In genomic region chr12:112096667-112097066, GRCh38 we compare ENCODE assay signal across 9 cellular contexts. TPM values are rescaled to one million over a fixed set of nuclear protein-coding genes. Genes with fewer than 3 reads are reported as not detected.
DNase-seq lines count a peak whose midpoint lies in the region; ATAC-seq and TF ChIP-seq lines count a peak whose summit lies in the region.
"Had no signal": no experiment of that assay in that cellular context is flagged by ENCODE, and none has a peak within 500 bp of the region (broad histone marks: within the 10 kb centered on the region; RNA-seq: fewer than 3 reads in every experiment).

No MANE protein-coding gene starts in this region.

- POLR2A ChIA-PET in naive thymus-derived CD8-positive, alpha-beta T cell (lab: Charles Lee): no interaction called here

- DNase-seq in GM06990 (ENCODE audit: extremely low read depth, insufficient read length): no peak
- peak; percentile 87 for DNase-seq in HS-5 (ENCODE audit: low read depth)
- peak; percentile 40 for DNase-seq in adipocyte (ENCODE audit: low read depth)
- DNase-seq in naive thymus-derived CD8-positive, alpha-beta T cell: no peak
- DNase-seq in COLO668 (lab: John Stamatoyannopoulos, UW; ENCODE audit: unreplicated experiment): no peak
- no peak for DNase-seq in DMS 273 (lab: John Stamatoyannopoulos, UW; ENCODE audit: unreplicated experiment)
- no peak for DNase-seq in NCI-H1436 (lab: John Stamatoyannopoulos, UW)
- DNase-seq: right cardiac atrium had no signal

- no peak for TF ChIP-seq CTCF in GM06990 (IDR thresholded peaks at IDR 0.05; ENCODE audit: insufficient read depth, low read length, poor library complexity, severe bottlenecking)

- no peak overlapping the region for H3K9ac ChIP-seq in adipocyte (ENCODE audit: low read length)

- no peaks in the 10 kb centered on the region for H3K27me3 Mint-ChIP-seq in naive thymus-derived CD8-positive, alpha-beta T cell

- H3K9me3 ChIP-seq in adipocyte (ENCODE audit: control insufficient read depth, low read length): no peaks in the 10 kb centered on the region

- H3K4me1 Mint-ChIP-seq in naive thymus-derived CD8-positive, alpha-beta T cell: peaks cover 14 to 40% (median 33%) of the 10 kb centered on the region in 4 donors

- peaks cover 6 to 81% (median 19%) of the 10 kb centered on the region in 3 donors for H3K36me3 Mint-ChIP-seq in naive thymus-derived CD8-positive, alpha-beta T cell

- ATAC-seq in naive thymus-derived CD8-positive, alpha-beta T cell: no peak
- ATAC-seq in HG02678 (IDR thresholded peaks at IDR 0.05; ENCODE audit: unreplicated experiment): no peak

- H3K4me3 Mint-ChIP-seq in naive thymus-derived CD8-positive, alpha-beta T cell: peak overlapping the region in 1 of 10 donors; percentile 6

- H3K27ac Mint-ChIP-seq in naive thymus-derived CD8-positive, alpha-beta T cell: peak overlapping the region in 7 of 10 donors; percentile 9 to 79 (median 68)

- H3K4me3 ChIP-seq in GM06990 (replicated peaks; ENCODE audit: low read depth, low read length): peak overlapping the region; percentile 29
- H3K4me3 ChIP-seq in adipocyte (ENCODE audit: low read length): no peak overlapping the region

- H3K9me3 Mint-ChIP-seq in naive thymus-derived CD8-positive, alpha-beta T cell: no peaks in the 10 kb centered on the region

- peaks cover 5% of the 10 kb centered on the region for H3K36me3 ChIP-seq in GM06990 (ENCODE audit: control insufficient read depth, insufficient read depth, low read length)
- H3K36me3 ChIP-seq in adipocyte (ENCODE audit: control insufficient read depth, insufficient read depth, low read length, severe bottlenecking): peaks cover 54% of the 10 kb centered on the region

- H3K4me1 ChIP-seq in adipocyte (ENCODE audit: control insufficient read depth, insufficient read depth, low read length): peaks cover 12% of the 10 kb centered on the region

- H3K27me3 ChIP-seq in GM06990 (replicated peaks; ENCODE audit: control insufficient read depth, insufficient read depth, low read length) (no peaks in the 10 kb centered on the region), adipocyte (replicated peaks; ENCODE audit: control insufficient read depth, insufficient read depth, low read length) (no peaks in the 10 kb centered on the region)

RNA-seq across cellular contexts. Expression of gene NAA25, which starts 11.9 kb away (rescaled TPM):
- 10 to 100 TPM; 37.3 to 44.0 TPM for total RNA-seq in naive thymus-derived CD8-positive, alpha-beta T cell
- 10 to 100 TPM in 1 of 3 donors, 1 to 10 TPM in 2; 8.7 to 17.3 (median 8.9) TPM for polyA plus RNA-seq in naive thymus-derived CD8-positive, alpha-beta T cell

RNA-seq across cellular contexts. Expression of gene TRAFD1, which starts 28.7 kb away (rescaled TPM):
- total RNA-seq in naive thymus-derived CD8-positive, alpha-beta T cell: 10 to 100 TPM; 36.1 to 38.4 TPM
- polyA plus RNA-seq in naive thymus-derived CD8-positive, alpha-beta T cell: 10 to 100 TPM; 32.5 to 57.6 (median 55.9) TPM

Comparison
In these comparisons a context has a peak if more than half of its experiments do, and no peak if none do; other contexts are left out.
1. DNase-seq: peak in HS-5 (single experiment) and adipocyte (single experiment); none in GM06990 (single experiment), naive thymus-derived CD8-positive, alpha-beta T cell (0 of 10), COLO668 (single experiment), DMS 273 (single experiment) and NCI-H1436 (single experiment).